Comparison of ENCODE assay signal across 25 cellular contexts in the genomic region with DNA sequence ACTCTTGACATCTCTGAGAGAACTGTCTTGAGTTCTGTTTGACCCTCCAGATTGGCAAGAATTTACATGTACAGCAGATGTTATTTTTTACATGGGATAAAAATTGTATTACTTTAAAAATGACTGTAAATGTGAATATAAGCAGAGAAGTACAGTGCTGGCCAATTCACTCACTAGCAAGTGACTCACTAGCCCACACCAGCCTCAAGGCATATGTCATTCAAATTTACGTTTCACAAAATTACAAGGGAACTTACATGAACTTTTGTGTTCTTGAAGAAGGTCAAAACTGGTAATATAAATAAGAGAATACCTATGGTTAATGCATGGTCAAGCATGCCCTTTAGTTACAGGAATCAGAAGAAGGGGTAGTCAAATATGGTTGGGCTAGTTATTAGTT. TPM values are rescaled to one million over a fixed set of nuclear protein-coding genes. Genes with fewer than 3 reads are reported as not detected.
"Had no signal": no experiment of that assay in that cellular context is flagged by ENCODE, and none has a peak within 500 bp of the region (broad histone marks: within the 10 kb centered on the region; RNA-seq: fewer than 3 reads in every experiment).

No MANE protein-coding gene starts in this region.

- H3K9ac ChIP-seq: neural progenitor cell had no signal

- H3K36me3 Mint-ChIP-seq: naive B cell, neural progenitor cell had no signal

- H3K27ac Mint-ChIP-seq: activated naive CD4-positive, alpha-beta T cell treated with anti-CD3 and anti-CD28 coated beads for 36 hours; activated naive CD8-positive, alpha-beta T cell treated with anti-CD3 and anti-CD28 coated beads, Interleukin-2, amount 50 U/mL, for 24 hours; activated T-helper 2 cell treated with anti-CD3 and anti-CD28 coated beads, Interferon-gamma antibody, Interleukin-2, Interleukin-4, amounts not matched to agents 10 μg/mL and 5 μg/mL and 100 μg/mL, durations not matched to agents 14 hours and 24 hours and 36 hours; naive B cell; neural progenitor cell; stimulated activated naive CD8-positive, alpha-beta T cell treated with anti-CD3 and anti-CD28 coated beads, Interleukin-15, amount 100 ng/mL, for 72 hours had no signal

- H3K4me3 ChIP-seq: ascending aorta, colonic mucosa, esophagus squamous epithelium, gastrocnemius medialis, heart right ventricle, neural progenitor cell, testis, upper lobe of left lung had no signal

- H3K4me3 Mint-ChIP-seq: activated naive CD4-positive, alpha-beta T cell treated with anti-CD3 and anti-CD28 coated beads for 36 hours; activated naive CD8-positive, alpha-beta T cell treated with anti-CD3 and anti-CD28 coated beads, Interleukin-2, amount 50 U/mL, for 24 hours; naive B cell; neural progenitor cell; stimulated activated naive CD8-positive, alpha-beta T cell treated with anti-CD3 and anti-CD28 coated beads, Interleukin-15, amount 100 ng/mL, for 72 hours had no signal

- H3K9me3 ChIP-seq: ascending aorta, colonic mucosa, esophagus squamous epithelium, gastrocnemius medialis, testis, upper lobe of left lung had no signal

- H3K4me1 ChIP-seq: ascending aorta, colonic mucosa, gastrocnemius medialis, heart right ventricle, testis, upper lobe of left lung had no signal

- DNase-seq: activated CD4-positive, alpha-beta T cell treated with anti-CD3 and anti-CD28 coated beads for 1 hour; activated CD4-positive, alpha-beta T cell treated with anti-CD3 and anti-CD28 coated beads, Interleukin-2, amount 50 U/mL, for 4 hours; activated naive CD4-positive, alpha-beta T cell treated with anti-CD3 and anti-CD28 coated beads for 36 hours; activated naive CD8-positive, alpha-beta T cell treated with anti-CD3 and anti-CD28 coated beads, Interleukin-2, amount 50 U/mL, for 24 hours; activated T-cell treated with anti-CD3 and anti-CD28 coated beads, Interleukin-2, amount 50 U/mL, for 1 hour; colonic mucosa; effector CD4-positive, alpha-beta T cell; esophagus squamous epithelium; gastrocnemius medialis; heart right ventricle; islet precursor cell; naive B cell; stimulated activated CD4-positive, alpha-beta T cell treated with anti-CD3 and anti-CD28 coated beads, Interleukin-1b, Interleukin-23, amount 100 ng/mL, for 48 hours; stimulated activated naive CD8-positive, alpha-beta T cell treated with anti-CD3 and anti-CD28 coated beads, Interleukin-15, amount 100 ng/mL, for 72 hours; T-helper 1 cell; testis; upper lobe of left lung had no signal

- H3K27me3 Mint-ChIP-seq: activated naive CD8-positive, alpha-beta T cell treated with anti-CD3 and anti-CD28 coated beads, Interleukin-2, amount 50 U/mL, for 24 hours; naive B cell; stimulated activated naive CD8-positive, alpha-beta T cell treated with anti-CD3 and anti-CD28 coated beads, Interleukin-15, amount 100 ng/mL, for 72 hours had no signal

- H3K4me2 ChIP-seq: neural progenitor cell had no signal

- H3K27me3 ChIP-seq: ascending aorta, colonic mucosa, esophagus squamous epithelium, gastrocnemius medialis, heart right ventricle, neural progenitor cell, testis, upper lobe of left lung had no signal

- H2AFZ ChIP-seq: neural progenitor cell had no signal

- H3K36me3 ChIP-seq: ascending aorta, colonic mucosa, esophagus squamous epithelium, gastrocnemius medialis, heart right ventricle, neural progenitor cell, upper lobe of left lung had no signal

- H3K4me1 Mint-ChIP-seq: activated naive CD8-positive, alpha-beta T cell treated with anti-CD3 and anti-CD28 coated beads, Interleukin-2, amount 50 U/mL, for 24 hours; naive B cell; stimulated activated naive CD8-positive, alpha-beta T cell treated with anti-CD3 and anti-CD28 coated beads, Interleukin-15, amount 100 ng/mL, for 72 hours had no signal

- ATAC-seq: activated naive CD8-positive, alpha-beta T cell treated with anti-CD3 and anti-CD28 coated beads, Interleukin-2, amount 50 U/mL, for 24 hours; gastrocnemius medialis; heart right ventricle; left lobe of liver; stimulated activated naive CD8-positive, alpha-beta T cell treated with anti-CD3 and anti-CD28 coated beads, Interleukin-15, amount 100 ng/mL, for 72 hours had no signal

- H3K27ac ChIP-seq: ascending aorta, colonic mucosa, esophagus squamous epithelium, gastrocnemius medialis, heart right ventricle, neural progenitor cell, testis, upper lobe of left lung, VCaP had no signal

RNA-seq across cellular contexts. Expression of gene HMGCLL1, which starts 54.0 kb away (rescaled TPM):
- total RNA-seq: activated naive CD4-positive, alpha-beta T cell treated with anti-CD3 and anti-CD28 coated beads for 36 hours; activated T-helper 2 cell treated with anti-CD3 and anti-CD28 coated beads, Interferon-gamma antibody, Interleukin-2, Interleukin-4, amounts not matched to agents 10 μg/mL and 5 μg/mL and 100 μg/mL, durations not matched to agents 14 hours and 24 hours and 36 hours; lung microvascular endothelial cell; mononuclear cell; osteocyte had no signal
